Comparison of ENCODE assay signal across 9 cellular contexts in the genomic region with DNA sequence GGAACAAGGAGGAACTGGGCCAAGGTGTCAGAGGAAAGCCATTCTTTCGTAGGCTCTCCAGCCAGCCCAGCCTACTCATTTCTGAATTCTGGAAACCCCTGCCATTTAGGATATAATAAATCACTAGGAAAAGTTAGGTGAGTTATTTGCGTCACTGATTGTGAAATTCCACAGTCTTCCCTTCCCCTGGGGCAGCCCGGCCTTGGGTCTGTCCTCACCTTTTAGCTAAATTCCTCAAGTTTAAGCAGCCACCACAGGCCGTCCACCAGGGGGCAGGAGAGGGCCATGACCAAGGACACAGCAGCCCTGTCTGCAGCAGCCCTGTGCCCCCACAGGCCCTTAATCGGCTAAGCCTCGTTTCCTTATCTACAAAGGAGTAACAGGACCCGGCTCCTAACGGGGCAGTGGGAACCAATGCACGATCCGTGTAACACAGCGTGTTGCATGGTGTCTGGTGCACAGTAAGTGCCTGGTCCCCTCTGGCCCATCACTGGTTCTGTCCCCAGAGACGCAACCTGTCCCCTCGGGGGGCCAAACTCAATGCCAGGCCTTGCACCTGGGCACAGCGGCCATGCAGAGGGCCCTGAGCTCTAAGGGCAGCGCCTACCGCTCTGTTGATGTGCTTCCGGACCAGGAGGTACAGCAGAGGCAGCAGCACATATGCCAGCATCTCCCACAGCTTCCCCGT. TPM values are rescaled to one million over a fixed set of nuclear protein-coding genes. Genes with fewer than 3 reads are reported as not detected.
DNase-seq lines count a peak whose midpoint lies in the region; ATAC-seq and TF ChIP-seq lines count a peak whose summit lies in the region.
"Had no signal": no experiment of that assay in that cellular context is flagged by ENCODE, and none has a peak within 500 bp of the region (broad histone marks: within the 10 kb centered on the region; RNA-seq: fewer than 3 reads in every experiment).

No MANE protein-coding gene starts in this region.

- no peak overlapping the region for H3K14ac ChIP-seq in IMR-90 (replicated peaks; ENCODE audit: low read depth, low read length)

- H3K27me3 ChIP-seq in IMR-90 (ENCODE audit: control insufficient read depth, insufficient read depth, low read length) (no peaks in the 10 kb centered on the region), neural progenitor cell (no peaks in the 10 kb centered on the region)

- no peaks in the 10 kb centered on the region for H3K9me3 Mint-ChIP-seq in neural progenitor cell
- H3K9me3 Mint-ChIP-seq in stimulated activated naive CD8-positive, alpha-beta T cell treated with anti-CD3 and anti-CD28 coated beads, Interleukin-15, amount 100 ng/mL, for 72 hours, result no peaks in the 10 kb centered on the region
- H3K9me3 Mint-ChIP-seq: dendritic cell treated with granulocyte-macrophage colony-stimulating factor and Interleukin-4, amounts not matched to agents 40 ng/mL and 50 ng/mL, for 4 days had no signal

- no peak overlapping the region for H3K18ac ChIP-seq in IMR-90 (ENCODE audit: low read depth, low read length)

- H3K4me2 ChIP-seq in IMR-90 (ENCODE audit: low read depth, low read length) (no peak overlapping the region), neural progenitor cell (no peak overlapping the region)

- H4K8ac ChIP-seq in IMR-90 (ENCODE audit: low read depth in 2 of 2, low read length in 2 of 2), result no peak overlapping the region; a peak in 1 of 4 replicates

- no peak overlapping the region for H2AK5ac ChIP-seq in IMR-90 (ENCODE audit: low read depth, low read length)

- in situ Hi-C loops in IMR-90 (cut with MboI; ENCODE audit: low sequenced_read_pairs), result loop anchor here (5.0 kb wide), 1 partner anchor 86 kb away; no protein-coding TSS in a partner anchor

- no peak overlapping the region for H3K27ac ChIP-seq in IMR-90 (ENCODE audit: insufficient read depth, low read length)
- no peak overlapping the region for H3K27ac ChIP-seq in neural progenitor cell

- no peak overlapping the region for H2BK15ac ChIP-seq in IMR-90 (ENCODE audit: low read depth, low read length)

- H3K4me1 ChIP-seq in IMR-90 (ENCODE audit: control insufficient read depth, insufficient read depth, low read length) (peaks cover 2% of the 10 kb centered on the region; the same call in 1 of the 2 replicates), neural progenitor cell (no peaks in the 10 kb centered on the region)

- no peak overlapping the region for H3K4me3 ChIP-seq in IMR-90 (ENCODE audit: insufficient read depth, low read depth, low read length)
- H3K4me3 ChIP-seq in fibroblast of the aortic adventitia (ENCODE audit: low read depth, low read length), result no peak overlapping the region
- H3K4me3 ChIP-seq in neural progenitor cell, result no peak overlapping the region

- no peak overlapping the region for H3K9ac ChIP-seq in IMR-90 (ENCODE audit: low read depth, low read length)
- no peak overlapping the region for H3K9ac ChIP-seq in neural progenitor cell

- POLR2A ChIA-PET in IMR-90 (lab: Charles Lee; ENCODE audit: unreplicated experiment), result no interaction called here

- H3K4me1 Mint-ChIP-seq in neural progenitor cell, result peaks cover 7% of the 10 kb centered on the region
- H3K4me1 Mint-ChIP-seq in stimulated activated naive CD8-positive, alpha-beta T cell treated with anti-CD3 and anti-CD28 coated beads, Interleukin-15, amount 100 ng/mL, for 72 hours, result peaks cover 29% of the 10 kb centered on the region

- dilution Hi-C loops in IMR-90 (cut with HindIII; ENCODE audit: low sequenced_read_pairs, unreplicated experiment), result no loop called here

- peak overlapping the region; percentile 38 for H2AK9ac ChIP-seq in IMR-90 (replicated peaks; ENCODE audit: low read depth, low read length, poor library complexity)

- TF ChIP-seq CTCF in IMR-90 (conservative IDR thresholded peaks at IDR 0.05; ENCODE audit: low read depth, low read length) (peak; percentile 91), fibroblast of the aortic adventitia (IDR thresholded peaks at IDR 0.05; ENCODE audit: insufficient read depth, low read length) (peak; percentile 92), neural progenitor cell (IDR thresholded peaks at IDR 0.05) (peak; percentile 96)

- 31% methylated on average over 10 of the region's 18 CpGs; no CpG with 5 or more reads in 1 of the 2 experiments for WGBS in IMR-90 (ENCODE audit: extremely low coverage in 2 of 2, insufficient read length in 1 of 2), 2 experiments

- H3K9me1 ChIP-seq in IMR-90 (ENCODE audit: insufficient read depth, low read length), result no peaks in the 10 kb centered on the region

- peak; percentile 89 for TF ChIP-seq RAD21 in IMR-90 (IDR thresholded peaks at IDR 0.05; ENCODE audit: low read length)

- H4K20me1 ChIP-seq in IMR-90 (ENCODE audit: insufficient read depth, low read length), result no peaks in the 10 kb centered on the region; the same call in none of the 2 replicates
- no peaks in the 10 kb centered on the region for H4K20me1 ChIP-seq in neural progenitor cell (ENCODE audit: low read depth)

- H2AFZ ChIP-seq in IMR-90 (replicated peaks; ENCODE audit: low read length, poor library complexity) (peak overlapping the region; percentile 6), neural progenitor cell (replicated peaks) (no peak overlapping the region)

- H3K36me3 ChIP-seq in IMR-90 (ENCODE audit: control insufficient read depth, insufficient read depth, low read length) (no peaks in the 10 kb centered on the region; the same call in 1 of the 2 replicates), neural progenitor cell (no peaks in the 10 kb centered on the region)

- no peak overlapping the region for H3K4me3 Mint-ChIP-seq in neural progenitor cell
- no peak overlapping the region for H3K4me3 Mint-ChIP-seq in stimulated activated naive CD8-positive, alpha-beta T cell treated with anti-CD3 and anti-CD28 coated beads, Interleukin-15, amount 100 ng/mL, for 72 hours
- H3K4me3 Mint-ChIP-seq: dendritic cell treated with granulocyte-macrophage colony-stimulating factor and Interleukin-4, amounts not matched to agents 40 ng/mL and 50 ng/mL, for 4 days had no signal

- no peak overlapping the region for H3K27ac Mint-ChIP-seq in neural progenitor cell
- no peak overlapping the region for H3K27ac Mint-ChIP-seq in stimulated activated naive CD8-positive, alpha-beta T cell treated with anti-CD3 and anti-CD28 coated beads, Interleukin-15, amount 100 ng/mL, for 72 hours
- H3K27ac Mint-ChIP-seq: dendritic cell treated with granulocyte-macrophage colony-stimulating factor and Interleukin-4, amounts not matched to agents 40 ng/mL and 50 ng/mL, for 4 days had no signal

- H3K79me2 ChIP-seq in neural progenitor cell (ENCODE audit: low read depth), result no peaks in the 10 kb centered on the region

- H3K9me3 ChIP-seq in IMR-90 (ENCODE audit: control insufficient read depth, insufficient read depth, low read length), result no peaks in the 10 kb centered on the region
- H3K9me3 ChIP-seq in neural progenitor cell (ENCODE audit: low read depth), result no peaks in the 10 kb centered on the region

- no peak overlapping the region for H3K56ac ChIP-seq in IMR-90 (ENCODE audit: extremely low read depth, insufficient read depth, low read length)

- DNase-seq in DMS53 treated with DMSO at 0.1 percent for 48 hours (lab: John Stamatoyannopoulos, UW; ENCODE audit: unreplicated experiment) (peak; percentile 71), IMR-90 (peak; percentile 87), RPMI8226 (peak; percentile 84), fibroblast of the aortic adventitia (ENCODE audit: low read depth) (peak; percentile 92), neural progenitor cell (ENCODE audit: low spot score) (peak; percentile 86)
- peak; percentile 67 to 73 for DNase-seq in activated T-helper 1 cell treated with anti-CD3 and anti-CD28 coated beads, Interleukin-2, amount 50 U/mL, for 16 hours (ENCODE audit: low read depth in 1 of 2, low spot score in 1 of 2)
- peak; percentile 82 to 84 for DNase-seq in stimulated activated naive CD8-positive, alpha-beta T cell treated with anti-CD3 and anti-CD28 coated beads, Interleukin-15, amount 100 ng/mL, for 72 hours

- no peak overlapping the region for H2BK5ac ChIP-seq in IMR-90 (ENCODE audit: low read depth, low read length, poor library complexity, severe bottlenecking)

- CTCF ChIA-PET in IMR-90 (lab: Yijun Ruan, JAX), result interaction anchor here (0.6 to 1.4 kb wide), 12 partner anchors 9 to 249 kb away, joined by 3 to 7 read pairs (median 3); no protein-coding TSS in a partner anchor

- H3K36me3 Mint-ChIP-seq in neural progenitor cell, result no peaks in the 10 kb centered on the region

- H3K79me1 ChIP-seq in IMR-90 (ENCODE audit: low read depth in 1 of 2, low read length in 2 of 2), result peaks cover 0 to 3% of the 10 kb centered on the region in 2 experiments; a peak in 1 of 4 replicates

- TF ChIP-seq POLR2A in IMR-90 (IDR thresholded peaks at IDR 0.05; ENCODE audit: low read depth, low read length), result no peak

- no TSS peak for BruUV-seq in IMR-90 (replicated peaks; lab: Mats Ljungman, UMichigan)

- no peak overlapping the region for H2BK20ac ChIP-seq in IMR-90 (ENCODE audit: low read depth, low read length)

- no peak overlapping the region for H2BK120ac ChIP-seq in IMR-90 (ENCODE audit: low read depth, low read length)

- intact Hi-C loops in IMR-90 (cut with micrococcal nuclease), result loop anchor here (1.0 to 5.0 kb wide), 5 partner anchors 85 to 380 kb away; no protein-coding TSS in a partner anchor

- H3K23ac ChIP-seq in IMR-90 (ENCODE audit: low read depth, low read length), result no peak overlapping the region

- H4K5ac ChIP-seq in IMR-90 (ENCODE audit: low read depth, low read length), result no peak overlapping the region

- no peak overlapping the region for H3K4ac ChIP-seq in IMR-90 (ENCODE audit: low read depth, low read length)

- peaks cover 6% of the 10 kb centered on the region for H3K27me3 Mint-ChIP-seq in neural progenitor cell (ENCODE audit: insufficient read depth, low read depth)
- no peaks in the 10 kb centered on the region for H3K27me3 Mint-ChIP-seq in stimulated activated naive CD8-positive, alpha-beta T cell treated with anti-CD3 and anti-CD28 coated beads, Interleukin-15, amount 100 ng/mL, for 72 hours

- H3F3A ChIP-seq in neural progenitor cell (ENCODE audit: low read depth), result peaks cover 6% of the 10 kb centered on the region

- ATAC-seq in IMR-90 (ENCODE audit: low read depth) (peak; percentile 97), HG03520 (IDR thresholded peaks at IDR 0.05; ENCODE audit: unreplicated experiment) (no peak)
- ATAC-seq in stimulated activated naive CD8-positive, alpha-beta T cell treated with anti-CD3 and anti-CD28 coated beads, Interleukin-15, amount 100 ng/mL, for 72 hours, result peak; percentile 83

- H4K91ac ChIP-seq in IMR-90 (ENCODE audit: insufficient read depth, low read depth, low read length), result no peak overlapping the region

RNA-seq across cellular contexts. Expression of gene GPR157, which starts 18.1 kb away (rescaled TPM):
- total RNA-seq in IMR-90 (2012; rRNA removed) (2.2 and 2.7 TPM in 2 replicates), fibroblast of the aortic adventitia (ENCODE audit: low replicate concordance) (1.6 and 2.2 TPM in 2 replicates), neural progenitor cell (ENCODE audit: low replicate concordance) (1.6 and 2.1 TPM in 2 replicates)
- polyA plus RNA-seq in IMR-90 (2012; rRNA removed), result 1.7 and 1.8 TPM in 2 replicates
- 1.4 TPM in 2 replicates for polyA plus RNA-seq in IMR-90 (2012; cell fraction: cytosol; rRNA removed)
- 2.8 and 3.5 TPM in 2 replicates for polyA plus RNA-seq in IMR-90 (2012; cell fraction: nucleus; rRNA removed; ENCODE audit: low replicate concordance)

RNA-seq across cellular contexts. Expression of gene SLC2A5, which starts 41.4 kb away (rescaled TPM):
- total RNA-seq in IMR-90 (2012; rRNA removed), result 0.18 TPM in 1 of 2 replicates, not detected in the other
- polyA plus RNA-seq in IMR-90 (2012; rRNA removed), result 0.03 TPM in 1 of 2 replicates, not detected in the other
- 0.05 TPM in 1 of 2 replicates, not detected in the other for polyA plus RNA-seq in IMR-90 (2012; cell fraction: cytosol; rRNA removed)
- polyA plus RNA-seq in IMR-90 (2012; cell fraction: nucleus; rRNA removed; ENCODE audit: low replicate concordance), result 0.34 and 0.55 TPM in 2 replicates
- total RNA-seq in fibroblast of the aortic adventitia (ENCODE audit: low replicate concordance), result 0.90 and 1.1 TPM in 2 replicates
- not detected in 2 replicates for total RNA-seq in neural progenitor cell (ENCODE audit: low replicate concordance)
